25 cellular contexts compared by ENCODE assay signal in genomic region chr1:63023637-63024036, GRCh38.
DNase-seq lines count a peak whose midpoint lies in the region; ATAC-seq, FAIRE-seq and TF ChIP-seq lines count a peak whose summit lies in the region.
"Had no signal": no experiment of that assay in that cellular context is flagged by ENCODE, and none has a peak within 500 bp of the region (broad histone marks: within the 10 kb centered on the region; RNA-seq: fewer than 3 reads in every experiment).

No MANE protein-coding gene starts in this region.

- CTCF ChIA-PET in activated CD8-positive, alpha-beta T cell treated with anti-CD3 and anti-CD28 coated beads for 36 hours (lab: Charles Lee): no interaction called here
- CTCF ChIA-PET in activated CD8-positive, alpha-beta T cell treated with anti-CD3 and anti-CD28 coated beads, Interleukin-2, amount 10 ng/mL, durations not matched to agents 7 days and 5 days (lab: Charles Lee): no interaction called here
- CTCF ChIA-PET in K562 (lab: Yijun Ruan, JAX; ENCODE audit: low intra/inter-chr PET ratio): no interaction called here

- peaks cover 6% of the 10 kb centered on the region for H3K9me3 Mint-ChIP-seq in activated CD8-positive, alpha-beta T cell treated with anti-CD3 and anti-CD28 coated beads for 36 hours
- no peaks in the 10 kb centered on the region for H3K9me3 Mint-ChIP-seq in activated CD8-positive, alpha-beta T cell treated with anti-CD3 and anti-CD28 coated beads, Interleukin-2, amount 10 ng/mL, durations not matched to agents 7 days and 5 days (ENCODE audit: insufficient read depth)
- H3K9me3 Mint-ChIP-seq in nephron progenitor cell: peaks cover 11% of the 10 kb centered on the region

- TF ChIP-seq RAD21 in K562 (CRISPR knock-in tag; conservative IDR thresholded peaks at IDR 0.05 in 1 of 2, IDR thresholded peaks at IDR 0.05 in 1 of 2): no peak

- intact Hi-C loops in activated CD8-positive, alpha-beta T cell treated with anti-CD3 and anti-CD28 coated beads for 36 hours (cut with micrococcal nuclease): no loop called here
- intact Hi-C loops in K562 (cut with micrococcal nuclease): no loop called here

- H3K4me2 ChIP-seq in K562 (ENCODE audit: insufficient read depth, low read length): no peak overlapping the region
- H3K4me2 ChIP-seq: A549, BLaER1 had no signal

- H3K4me3 Mint-ChIP-seq in activated CD8-positive, alpha-beta T cell treated with anti-CD3 and anti-CD28 coated beads for 36 hours: no peak overlapping the region
- no peak overlapping the region for H3K4me3 Mint-ChIP-seq in activated CD8-positive, alpha-beta T cell treated with anti-CD3 and anti-CD28 coated beads, Interleukin-2, amount 10 ng/mL, durations not matched to agents 7 days and 5 days
- H3K4me3 Mint-ChIP-seq in nephron progenitor cell: no peak overlapping the region
- H3K4me3 Mint-ChIP-seq: CD14-positive monocyte; CD4-positive, alpha-beta memory T cell; CD4-positive, CD25-positive, alpha-beta regulatory T cell; CD8-positive, alpha-beta memory T cell had no signal

- TF ChIP-seq CTCF in activated CD8-positive, alpha-beta T cell treated with anti-CD3 and anti-CD28 coated beads for 36 hours (IDR thresholded peaks at IDR 0.05): peak; percentile 16
- TF ChIP-seq CTCF in K562 (IDR thresholded peaks at IDR 0.05 in 2 of 3, conservative IDR thresholded peaks at IDR 0.05 in 1 of 3; ENCODE audit: insufficient read depth in 2 of 3, low read depth in 1 of 3, low read length in 3 of 3) (no peak), nephron progenitor cell (IDR thresholded peaks at IDR 0.05) (no peak)

- no peaks in the 10 kb centered on the region for H3K79me2 ChIP-seq in K562 (ENCODE audit: control insufficient read depth, insufficient read depth, low read length)

- no peak for ATAC-seq in activated CD8-positive, alpha-beta T cell treated with anti-CD3 and anti-CD28 coated beads for 36 hours
- no peak for ATAC-seq in activated CD8-positive, alpha-beta T cell treated with anti-CD3 and anti-CD28 coated beads, Interleukin-2, amount 10 ng/mL, durations not matched to agents 7 days and 5 days
- ATAC-seq in K562: no peak
- ATAC-seq in GM19467 (IDR thresholded peaks at IDR 0.05; ENCODE audit: unreplicated experiment): no peak
- ATAC-seq: A549, GM12878 had no signal

- no peak for FAIRE-seq in K562 (lab: Jason Lieb, UNC)
- FAIRE-seq: A549, GM12878, GM12892, GM18507 had no signal

- no peak overlapping the region for H3K27ac Mint-ChIP-seq in activated CD8-positive, alpha-beta T cell treated with anti-CD3 and anti-CD28 coated beads for 36 hours
- no peak overlapping the region for H3K27ac Mint-ChIP-seq in activated CD8-positive, alpha-beta T cell treated with anti-CD3 and anti-CD28 coated beads, Interleukin-2, amount 10 ng/mL, durations not matched to agents 7 days and 5 days
- peak overlapping the region; percentile 25 for H3K27ac Mint-ChIP-seq in nephron progenitor cell
- H3K27ac Mint-ChIP-seq: CD14-positive monocyte; CD4-positive, alpha-beta memory T cell; CD4-positive, CD25-positive, alpha-beta regulatory T cell; CD8-positive, alpha-beta memory T cell had no signal

- no peaks in the 10 kb centered on the region for H3K36me3 ChIP-seq in K562 (ENCODE audit: control insufficient read depth, insufficient read depth, low read length)
- H3K36me3 ChIP-seq: BE2C, BLaER1 had no signal

- H3K36me3 Mint-ChIP-seq in activated CD8-positive, alpha-beta T cell treated with anti-CD3 and anti-CD28 coated beads for 36 hours (ENCODE audit: low read depth): no peaks in the 10 kb centered on the region
- no peaks in the 10 kb centered on the region for H3K36me3 Mint-ChIP-seq in activated CD8-positive, alpha-beta T cell treated with anti-CD3 and anti-CD28 coated beads, Interleukin-2, amount 10 ng/mL, durations not matched to agents 7 days and 5 days (ENCODE audit: low read depth)
- H3K36me3 Mint-ChIP-seq in nephron progenitor cell (ENCODE audit: low read depth): no peaks in the 10 kb centered on the region
- H3K36me3 Mint-ChIP-seq: CD14-positive monocyte; CD4-positive, alpha-beta memory T cell; CD4-positive, CD25-positive, alpha-beta regulatory T cell; CD8-positive, alpha-beta memory T cell had no signal

- TF ChIP-seq POLR2A in K562 (conservative IDR thresholded peaks at IDR 0.05): no peak

- TF ChIP-seq EP300 in K562 (IDR thresholded peaks at IDR 0.05; ENCODE audit: low read length): no peak

- 0% methylated on average over 1 of the region's 1 CpG for WGBS in K562 (ENCODE audit: insufficient coverage, low coverage, missing lambda C conversion rate)

- POLR2A ChIA-PET in activated CD8-positive, alpha-beta T cell treated with anti-CD3 and anti-CD28 coated beads for 36 hours (lab: Charles Lee): no interaction called here
- POLR2A ChIA-PET in activated CD8-positive, alpha-beta T cell treated with anti-CD3 and anti-CD28 coated beads, Interleukin-2, amount 10 ng/mL, durations not matched to agents 7 days and 5 days (lab: Charles Lee): no interaction called here
- POLR2A ChIA-PET in K562 (lab: Yijun Ruan, JAX): interaction anchor here (1.3 kb wide), 1 partner anchor 10 kb away, joined by 3 read pairs; no protein-coding TSS in a partner anchor

- H3K4me3 ChIP-seq in K562: no peak overlapping the region
- H3K4me3 ChIP-seq: A549, BLaER1, GM12878 had no signal

- H2AFZ ChIP-seq in K562 (ENCODE audit: low read depth, low read length): no peak overlapping the region

- H4K20me1 ChIP-seq in K562 (replicated peaks; ENCODE audit: control insufficient read depth, insufficient read depth, low read length): no peaks in the 10 kb centered on the region
- H4K20me1 ChIP-seq: BLaER1 had no signal

- no peaks in the 10 kb centered on the region for H3K9me3 ChIP-seq in K562 (replicated peaks; ENCODE audit: control insufficient read depth, insufficient read depth, low read depth, low read length)
- H3K9me3 ChIP-seq: A549, BE2C, BLaER1 had no signal

- H3K9ac ChIP-seq in K562 (ENCODE audit: insufficient read depth in 1 of 2, low read depth in 2 of 2, low read length in 2 of 2): no peak overlapping the region
- H3K9ac ChIP-seq: BLaER1 had no signal

- H3K27me3 ChIP-seq in K562 (ENCODE audit: control insufficient read depth in 2 of 2, insufficient read depth in 2 of 2, low read length in 2 of 2): no peaks in the 10 kb centered on the region
- H3K27me3 ChIP-seq: BE2C, BLaER1 had no signal

- peaks cover 2% of the 10 kb centered on the region for H3K27me3 Mint-ChIP-seq in activated CD8-positive, alpha-beta T cell treated with anti-CD3 and anti-CD28 coated beads for 36 hours
- no peaks in the 10 kb centered on the region for H3K27me3 Mint-ChIP-seq in activated CD8-positive, alpha-beta T cell treated with anti-CD3 and anti-CD28 coated beads, Interleukin-2, amount 10 ng/mL, durations not matched to agents 7 days and 5 days (ENCODE audit: low read depth)
- peaks cover 18% of the 10 kb centered on the region for H3K27me3 Mint-ChIP-seq in nephron progenitor cell (ENCODE audit: low read depth, poor library complexity)

- no TSS peak for BruUV-seq in K562 (replicated peaks; lab: Mats Ljungman, UMichigan)

- no peak for DNase-seq in activated CD8-positive, alpha-beta T cell treated with anti-CD3 and anti-CD28 coated beads for 36 hours
- DNase-seq in activated CD8-positive, alpha-beta T cell treated with anti-CD3 and anti-CD28 coated beads, Interleukin-2, amount 10 ng/mL, durations not matched to agents 7 days and 5 days: no peak
- DNase-seq in K562 (ENCODE audit: extremely low read depth in 1 of 4, low spot score in 3 of 4): no peak
- no peak for DNase-seq in nephron progenitor cell
- no peak for DNase-seq in inferior parietal cortex (ENCODE audit: extremely low spot score)
- DNase-seq: AML-193; BE2C; C1 segment of cervical spinal cord; CD4-positive, alpha-beta memory T cell; CD4-positive, CD25-positive, alpha-beta regulatory T cell; CD8-positive, alpha-beta memory T cell; COR-L47; DMS 273 treated with DMSO at 0.1 percent for 48 hours; DMS79; DND-41; EL; GDM1 had no signal

- H3K4me1 ChIP-seq in K562 (replicated peaks in 1 of 2; ENCODE audit: control insufficient read depth in 2 of 2, insufficient read depth in 2 of 2, low read length in 2 of 2): no peaks in the 10 kb centered on the region
- H3K4me1 ChIP-seq: A549, BE2C, BLaER1 had no signal

- in situ Hi-C loops in K562 (cut with MboI): no loop called here

- H3K9me1 ChIP-seq in K562 (ENCODE audit: control insufficient read depth, insufficient read depth, low read length): peaks cover under 1% of the 10 kb centered on the region

- H3K4me1 Mint-ChIP-seq in activated CD8-positive, alpha-beta T cell treated with anti-CD3 and anti-CD28 coated beads for 36 hours (ENCODE audit: low read depth): no peaks in the 10 kb centered on the region
- H3K4me1 Mint-ChIP-seq in activated CD8-positive, alpha-beta T cell treated with anti-CD3 and anti-CD28 coated beads, Interleukin-2, amount 10 ng/mL, durations not matched to agents 7 days and 5 days (ENCODE audit: low read depth): no peaks in the 10 kb centered on the region
- H3K4me1 Mint-ChIP-seq in nephron progenitor cell: peaks cover 35% of the 10 kb centered on the region
- H3K4me1 Mint-ChIP-seq: CD14-positive monocyte; CD4-positive, alpha-beta memory T cell; CD4-positive, CD25-positive, alpha-beta regulatory T cell; CD8-positive, alpha-beta memory T cell had no signal

- no peak overlapping the region for H3K27ac ChIP-seq in K562 (ENCODE audit: extremely low read depth, low read depth, low read length)
- H3K27ac ChIP-seq: 22Rv1, A549, BLaER1 had no signal

TF ChIP-seq in K562, 482 proteins besides CTCF, POLR2A, EP300 and RAD21:
- TF ChIP-seq ZNF512 (tag; IDR thresholded peaks at IDR 0.05): peak; percentile 73
- no peak for TF ChIP-seq HIVEP1 (CRISPR knock-in tag; IDR thresholded peaks at IDR 0.05)
- no peak for TF ChIP-seq PCBP2 (IDR thresholded peaks at IDR 0.05; ENCODE audit: low read depth, low read length, poor library complexity, severe bottlenecking)
